In the genomic region with DNA sequence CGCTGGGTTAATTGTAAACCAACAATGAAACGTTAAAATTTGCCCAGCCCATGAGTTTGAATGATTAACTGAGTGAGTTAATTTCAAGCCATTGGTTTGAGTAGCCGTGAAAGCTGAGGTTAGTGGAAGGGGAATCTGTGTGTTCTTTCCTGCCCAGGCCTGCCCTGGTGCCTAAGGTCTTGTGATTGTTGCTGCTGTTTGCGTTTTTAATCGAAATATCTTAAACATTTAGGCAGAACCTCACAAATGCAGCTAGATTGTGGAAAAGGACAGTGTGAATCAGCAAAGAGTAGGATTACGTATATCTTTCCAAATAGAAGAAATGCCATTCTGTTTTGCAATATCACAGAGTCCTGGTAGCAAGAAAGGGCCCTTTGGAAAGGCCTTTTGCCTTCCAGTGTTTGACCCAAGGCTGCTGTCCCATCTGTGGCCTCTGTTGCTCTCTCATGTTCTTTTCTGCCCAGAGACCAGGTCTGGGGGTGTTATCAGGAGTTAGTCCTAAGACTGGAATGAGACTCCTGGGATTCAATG, we compare ENCODE assay signal across 9 cellular contexts.
DNase-seq lines count a peak whose midpoint lies in the region; ATAC-seq and TF ChIP-seq lines count a peak whose summit lies in the region.
"Had no signal": no experiment of that assay in that cellular context is flagged by ENCODE, and none has a peak within 500 bp of the region (broad histone marks: within the 10 kb centered on the region; RNA-seq: fewer than 3 reads in every experiment).

No MANE protein-coding gene starts in this region.

- peak overlapping the region; percentile 16 for H3K4me2 ChIP-seq in neural progenitor cell

- no peak overlapping the region for H3K9ac ChIP-seq in neural progenitor cell

- peaks cover 41% of the 10 kb centered on the region for H3K4me1 ChIP-seq in neural progenitor cell

- peaks cover 6% of the 10 kb centered on the region for H3K9me3 ChIP-seq in neural progenitor cell (ENCODE audit: low read depth)

- ATAC-seq in GM18520 (IDR thresholded peaks at IDR 0.05; ENCODE audit: unreplicated experiment) (peak; percentile 54), HG03135 (IDR thresholded peaks at IDR 0.05; ENCODE audit: unreplicated experiment) (peak; percentile 52)

- H3K36me3 Mint-ChIP-seq in neural progenitor cell = peaks cover 45% of the 10 kb centered on the region

- DNase-seq in brain microvascular endothelial cell = peak; percentile 54
- DNase-seq in neural progenitor cell (ENCODE audit: low spot score) = peak; percentile 18
- DNase-seq in stimulated activated CD4-positive, alpha-beta T cell treated with anti-CD3 and anti-CD28 coated beads, Interleukin-4, amount 100 ng/mL, for 4 hours = no peak
- DNase-seq in coronary artery (ENCODE audit: low spot score) = no peak
- DNase-seq in NCI-H2107 (lab: John Stamatoyannopoulos, UW) = no peak
- no peak for DNase-seq in activated CD4-positive, alpha-beta T cell treated with anti-CD3 and anti-CD28 coated beads for 4 hours
- DNase-seq: activated CD4-positive, alpha-beta T cell treated with anti-CD3 and anti-CD28 coated beads, Interleukin-2, amount 50 U/mL, for 1 hour had no signal

- peaks cover 56% of the 10 kb centered on the region for H4K20me1 ChIP-seq in neural progenitor cell (ENCODE audit: low read depth)

- in situ Hi-C loops in brain microvascular endothelial cell (cut with HindIII; ENCODE audit: low pct_ligation_motif_present, low sequenced_read_pairs) = no loop called here

- peaks cover 21% of the 10 kb centered on the region for H3K9me3 Mint-ChIP-seq in neural progenitor cell

- H3K36me3 ChIP-seq in brain microvascular endothelial cell (replicated peaks) (no peaks in the 10 kb centered on the region), neural progenitor cell (peaks cover 10% of the 10 kb centered on the region)

- H3K4me3 ChIP-seq in brain microvascular endothelial cell (ENCODE audit: low read depth, low read length) (no peak overlapping the region), neural progenitor cell (no peak overlapping the region), coronary artery (no peak overlapping the region)

- H3K4me3 Mint-ChIP-seq in neural progenitor cell = no peak overlapping the region

- H3K79me2 ChIP-seq in neural progenitor cell (ENCODE audit: low read depth) = peaks cover 99% of the 10 kb centered on the region

- H3K27me3 Mint-ChIP-seq in neural progenitor cell (ENCODE audit: insufficient read depth, low read depth) = peaks cover 5% of the 10 kb centered on the region

- peaks cover 24% of the 10 kb centered on the region for H3F3A ChIP-seq in neural progenitor cell (ENCODE audit: low read depth)

- peak overlapping the region; percentile 11 for H3K27ac Mint-ChIP-seq in neural progenitor cell

- H3K27me3 ChIP-seq in brain microvascular endothelial cell (replicated peaks) (no peaks in the 10 kb centered on the region), neural progenitor cell (no peaks in the 10 kb centered on the region)

- TF ChIP-seq CTCF in brain microvascular endothelial cell (IDR thresholded peaks at IDR 0.05; ENCODE audit: low read depth, low read length, missing control alignments) (no peak), neural progenitor cell (IDR thresholded peaks at IDR 0.05) (no peak), coronary artery (IDR thresholded peaks at IDR 0.05) (no peak)

- H3K4me1 Mint-ChIP-seq in neural progenitor cell = peaks cover 47% of the 10 kb centered on the region

- H2AFZ ChIP-seq in neural progenitor cell (replicated peaks) = no peak overlapping the region

- H3K27ac ChIP-seq in brain microvascular endothelial cell = peak overlapping the region; percentile 37
- H3K27ac ChIP-seq in neural progenitor cell = peak overlapping the region; percentile 84
- no peak overlapping the region for H3K27ac ChIP-seq in coronary artery

Comparison
In these comparisons a context has a peak if more than half of its experiments do, and no peak if none do; other contexts are left out.
1. DNase-seq: peak in brain microvascular endothelial cell (single experiment) and neural progenitor cell (single experiment); none in stimulated activated CD4-positive, alpha-beta T cell treated with anti-CD3 and anti-CD28 coated beads, Interleukin-4, amount 100 ng/mL, for 4 hours (0 of 2), coronary artery (single experiment), NCI-H2107 (single experiment) and activated CD4-positive, alpha-beta T cell treated with anti-CD3 and anti-CD28 coated beads for 4 hours (0 of 2).
2. H3K27ac ChIP-seq: peak in brain microvascular endothelial cell (single experiment) and neural progenitor cell (single experiment); none in coronary artery (0 of 2).